Comparison of ENCODE assay signal across 8 cellular contexts in genomic region chr2:163347982-163348842, GRCh38.
DNase-seq lines count a peak whose midpoint lies in the region; ATAC-seq and TF ChIP-seq lines count a peak whose summit lies in the region.
"Had no signal": no experiment of that assay in that cellular context is flagged by ENCODE, and none has a peak within 500 bp of the region (broad histone marks: within the 10 kb centered on the region; RNA-seq: fewer than 3 reads in every experiment).

No MANE protein-coding gene starts in this region.

- peak overlapping the region; percentile 69 for H3K27ac ChIP-seq in parathyroid adenoma

- no peaks in the 10 kb centered on the region for H3K79me2 ChIP-seq in parathyroid adenoma

- peaks cover 70% of the 10 kb centered on the region for H3K4me1 Mint-ChIP-seq in HFFc6 (ENCODE audit: low read depth)

- H2AFZ ChIP-seq in parathyroid adenoma = peak overlapping the region; percentile 82

- H3K27ac Mint-ChIP-seq in HFFc6 = peak overlapping the region; percentile 86
- H3K27ac Mint-ChIP-seq: T-helper 1 cell treated with Interleukin-12 subunit alpha and Interleukin-12 subunit beta and Interleukin-4 antibody, amounts not matched to agents 30 μg/mL and 1 μg/mL, for 36 hours had no signal

- no peaks in the 10 kb centered on the region for H3K4me1 ChIP-seq in parathyroid adenoma

- DNase-seq in HFFc6 = peak; percentile 79
- DNase-seq in amniotic stem cell (lab: John Stamatoyannopoulos, UW) = peak; percentile 73
- DNase-seq in left cardiac atrium = peak; percentile 80

- H3K4me3 Mint-ChIP-seq in HFFc6 = peak overlapping the region; percentile 87
- H3K4me3 Mint-ChIP-seq: T-helper 1 cell treated with Interleukin-12 subunit alpha and Interleukin-12 subunit beta and Interleukin-4 antibody, amounts not matched to agents 30 μg/mL and 1 μg/mL, for 36 hours had no signal

- peak overlapping the region; percentile 50 for H3K4me3 ChIP-seq in parathyroid adenoma (ENCODE audit: low read depth, low read length)

- TF ChIP-seq CTCF in HFFc6 (IDR thresholded peaks at IDR 0.05) (no peak), parathyroid adenoma (IDR thresholded peaks at IDR 0.05) (no peak)

- ATAC-seq in left cardiac atrium = peak; percentile 97 to 99
- no peak for ATAC-seq in HG03378 (IDR thresholded peaks at IDR 0.05; ENCODE audit: unreplicated experiment)
- ATAC-seq in GM21576 (IDR thresholded peaks at IDR 0.05; ENCODE audit: unreplicated experiment) = no peak
- ATAC-seq in HG02970 (IDR thresholded peaks at IDR 0.05; ENCODE audit: low FRiP score, unreplicated experiment) = no peak

- H3K9me3 ChIP-seq in parathyroid adenoma (ENCODE audit: control insufficient read depth, low read length) = no peaks in the 10 kb centered on the region

- H3K4me2 ChIP-seq in parathyroid adenoma (ENCODE audit: low read length) = peak overlapping the region; percentile 75

- H3K9me3 Mint-ChIP-seq in HFFc6 = no peaks in the 10 kb centered on the region
- H3K9me3 Mint-ChIP-seq: T-helper 1 cell treated with Interleukin-12 subunit alpha and Interleukin-12 subunit beta and Interleukin-4 antibody, amounts not matched to agents 30 μg/mL and 1 μg/mL, for 36 hours had no signal

- no peaks in the 10 kb centered on the region for H3K27me3 Mint-ChIP-seq in HFFc6 (ENCODE audit: insufficient read depth)

- no peaks in the 10 kb centered on the region for H3K36me3 Mint-ChIP-seq in HFFc6 (ENCODE audit: low read depth)

- H3K9ac ChIP-seq in parathyroid adenoma = no peak overlapping the region

- H3K27me3 ChIP-seq in parathyroid adenoma (ENCODE audit: control insufficient read depth, insufficient read depth, low read length) = no peaks in the 10 kb centered on the region

- intact Hi-C loops in left cardiac atrium (cut with DNase I) = loop anchor here in 1 of 2 donors (2.0 to 10.0 kb wide), 3 partner anchors 119 to 1077 kb away; partner anchors contain the start of gene FIGN

- no peaks in the 10 kb centered on the region for H3K36me3 ChIP-seq in parathyroid adenoma (ENCODE audit: control insufficient read depth, insufficient read depth, low read length)

Comparison
In these comparisons a context has a peak if more than half of its experiments do, and no peak if none do; other contexts are left out.
1. ATAC-seq: peak in left cardiac atrium (2 of 2); none in HG03378 (single experiment), GM21576 (single experiment) and HG02970 (single experiment).
2. Peak in every context shown above with its lines, with median percentiles within 50 percentile points of each other: DNase-seq.